9 cellular contexts compared by ENCODE assay signal in genomic region chr6:32805404-32805803, GRCh38. TPM values are rescaled to one million over a fixed set of nuclear protein-coding genes. Genes with fewer than 3 reads are reported as not detected.
DNase-seq lines count a peak whose midpoint lies in the region; ATAC-seq lines count a peak whose summit lies in the region.
"Not testable (repeated sequence)": the region's sequence is repeated elsewhere in the genome, so short reads cannot be mapped to it uniquely, and the experiment has no call there.
"Had no signal": no experiment of that assay in that cellular context is flagged by ENCODE, and none has a peak within 500 bp of the region (broad histone marks: within the 10 kb centered on the region; RNA-seq: fewer than 3 reads in every experiment).

No MANE protein-coding gene starts in this region.

- POLR2A ChIA-PET in activated CD4-positive, alpha-beta T cell treated with anti-CD3 and anti-CD28 coated beads for 36 hours (lab: Charles Lee) = not testable (repeated sequence)

- intact Hi-C loops in activated CD4-positive, alpha-beta T cell treated with anti-CD3 and anti-CD28 coated beads for 36 hours (cut with DNase I, micrococcal nuclease); activated CD4-positive, alpha-beta T cell treated with anti-CD3 and anti-CD28 coated beads, Interleukin-2, amount 10 ng/mL, durations not matched to agents 24 days and 14 days (cut with micrococcal nuclease): not testable (repeated sequence)

- not testable (repeated sequence) for H3K27ac Mint-ChIP-seq in activated CD4-positive, alpha-beta T cell treated with anti-CD3 and anti-CD28 coated beads for 36 hours; activated CD4-positive, alpha-beta T cell treated with anti-CD3 and anti-CD28 coated beads, Interleukin-2, amount 10 ng/mL, durations not matched to agents 24 days and 14 days
- peak overlapping the region; percentile 15 for H3K27ac Mint-ChIP-seq in activated naive CD4-positive, alpha-beta T cell treated with anti-CD3 and anti-CD28 coated beads, Interleukin-2, amount 50 U/mL, for 24 hours

- DNase-seq in activated CD4-positive, alpha-beta T cell treated with anti-CD3 and anti-CD28 coated beads for 36 hours; activated T-cell treated with anti-CD3 and anti-CD28 coated beads, Interleukin-2, amount 50 U/mL, for 4 hours: not testable (repeated sequence)
- peak; percentile 16 for DNase-seq in activated CD4-positive, alpha-beta T cell treated with anti-CD3 and anti-CD28 coated beads, Interleukin-2, amount 10 ng/mL, durations not matched to agents 24 days and 14 days

- peak; percentile 33 for ATAC-seq in activated CD4-positive, alpha-beta T cell treated with anti-CD3 and anti-CD28 coated beads for 36 hours
- peak; percentile 52 to 58 for ATAC-seq in activated T-cell treated with anti-CD3 and anti-CD28 coated beads, Interleukin-2, amount 50 U/mL, for 4 hours

- not testable (repeated sequence) for H3K9me3 Mint-ChIP-seq in activated CD4-positive, alpha-beta T cell treated with anti-CD3 and anti-CD28 coated beads for 36 hours (ENCODE audit: low read depth); activated CD4-positive, alpha-beta T cell treated with anti-CD3 and anti-CD28 coated beads, Interleukin-2, amount 10 ng/mL, durations not matched to agents 24 days and 14 days; activated T-cell treated with anti-CD3 and anti-CD28 coated beads, Interleukin-2, amount 50 U/mL, for 4 hours; activated naive CD4-positive, alpha-beta T cell treated with anti-CD3 and anti-CD28 coated beads, Interleukin-2, amount 50 U/mL, for 24 hours

- not testable (repeated sequence) for H3K4me1 Mint-ChIP-seq in activated CD4-positive, alpha-beta T cell treated with anti-CD3 and anti-CD28 coated beads for 36 hours; activated CD4-positive, alpha-beta T cell treated with anti-CD3 and anti-CD28 coated beads, Interleukin-2, amount 10 ng/mL, durations not matched to agents 24 days and 14 days; activated T-cell treated with anti-CD3 and anti-CD28 coated beads, Interleukin-2, amount 50 U/mL, for 4 hours (ENCODE audit: low read depth); activated naive CD4-positive, alpha-beta T cell treated with anti-CD3 and anti-CD28 coated beads, Interleukin-2, amount 50 U/mL, for 24 hours

- not testable (repeated sequence) for H3K4me3 Mint-ChIP-seq in activated CD4-positive, alpha-beta T cell treated with anti-CD3 and anti-CD28 coated beads for 36 hours; activated CD4-positive, alpha-beta T cell treated with anti-CD3 and anti-CD28 coated beads, Interleukin-2, amount 10 ng/mL, durations not matched to agents 24 days and 14 days; activated T-cell treated with anti-CD3 and anti-CD28 coated beads, Interleukin-2, amount 50 U/mL, for 4 hours; activated naive CD4-positive, alpha-beta T cell treated with anti-CD3 and anti-CD28 coated beads, Interleukin-2, amount 50 U/mL, for 24 hours

- not testable (repeated sequence) for H3K36me3 Mint-ChIP-seq in activated CD4-positive, alpha-beta T cell treated with anti-CD3 and anti-CD28 coated beads for 36 hours (ENCODE audit: low read depth); activated CD4-positive, alpha-beta T cell treated with anti-CD3 and anti-CD28 coated beads, Interleukin-2, amount 10 ng/mL, durations not matched to agents 24 days and 14 days (ENCODE audit: low read depth); activated T-cell treated with anti-CD3 and anti-CD28 coated beads, Interleukin-2, amount 50 U/mL, for 4 hours (ENCODE audit: insufficient read depth); activated naive CD4-positive, alpha-beta T cell treated with anti-CD3 and anti-CD28 coated beads, Interleukin-2, amount 50 U/mL, for 24 hours

- peaks cover 31% of the 10 kb centered on the region for H3K27me3 Mint-ChIP-seq in activated CD4-positive, alpha-beta T cell treated with anti-CD3 and anti-CD28 coated beads for 36 hours
- H3K27me3 Mint-ChIP-seq in activated CD4-positive, alpha-beta T cell treated with anti-CD3 and anti-CD28 coated beads, Interleukin-2, amount 10 ng/mL, durations not matched to agents 24 days and 14 days = peaks cover 51% of the 10 kb centered on the region
- peaks cover 43% of the 10 kb centered on the region for H3K27me3 Mint-ChIP-seq in activated T-cell treated with anti-CD3 and anti-CD28 coated beads, Interleukin-2, amount 50 U/mL, for 4 hours (ENCODE audit: low read depth)
- peaks cover 18% of the 10 kb centered on the region for H3K27me3 Mint-ChIP-seq in activated naive CD4-positive, alpha-beta T cell treated with anti-CD3 and anti-CD28 coated beads, Interleukin-2, amount 50 U/mL, for 24 hours

- CTCF ChIA-PET in activated CD4-positive, alpha-beta T cell treated with anti-CD3 and anti-CD28 coated beads for 36 hours (lab: Charles Lee) = interaction anchor here (0.6 to 3.6 kb wide), 5 partner anchors 12 to 1642 kb away, joined by 3 to 10 read pairs (median 4); partner anchors contain the start of gene HLA-DMB

RNA-seq across cellular contexts. Expression of gene HLA-DOB, which starts 11.4 kb away (rescaled TPM):
- 1 to 10 TPM; 1.5 to 1.6 TPM for total RNA-seq in activated CD4-positive, alpha-beta T cell treated with anti-CD3 and anti-CD28 coated beads for 36 hours
- total RNA-seq in activated CD4-positive, alpha-beta T cell treated with anti-CD3 and anti-CD28 coated beads, Interleukin-2, amount 10 ng/mL, durations not matched to agents 24 days and 14 days = 2.8 and 4.2 TPM in 2 replicates
- total RNA-seq in activated T-cell treated with anti-CD3 and anti-CD28 coated beads, Interleukin-2, amount 50 U/mL, for 4 hours = 1 to 10 TPM in 2 of 3 donors, under 1 TPM in 1; 0.82 to 2.0 (median 1.2) TPM
- total RNA-seq: A172 had no signal

RNA-seq across cellular contexts. Expression of gene TAP2, which starts 33.1 kb away (rescaled TPM):
- 100 to 1,000 TPM in 1 of 2 experiments, 10 to 100 TPM in 1; 96.4 to 150 TPM for total RNA-seq in activated CD4-positive, alpha-beta T cell treated with anti-CD3 and anti-CD28 coated beads for 36 hours
- 152 and 163 TPM in 2 replicates for total RNA-seq in activated CD4-positive, alpha-beta T cell treated with anti-CD3 and anti-CD28 coated beads, Interleukin-2, amount 10 ng/mL, durations not matched to agents 24 days and 14 days
- 100 to 1,000 TPM; 288 to 334 (median 305) TPM for total RNA-seq in activated T-cell treated with anti-CD3 and anti-CD28 coated beads, Interleukin-2, amount 50 U/mL, for 4 hours

RNA-seq across cellular contexts. Expression of gene PSMB8, which starts 38.4 kb away (rescaled TPM):
- 100 to 1,000 TPM; 238 to 338 TPM for total RNA-seq in activated CD4-positive, alpha-beta T cell treated with anti-CD3 and anti-CD28 coated beads for 36 hours
- 342 and 353 TPM in 2 replicates for total RNA-seq in activated CD4-positive, alpha-beta T cell treated with anti-CD3 and anti-CD28 coated beads, Interleukin-2, amount 10 ng/mL, durations not matched to agents 24 days and 14 days
- total RNA-seq in activated T-cell treated with anti-CD3 and anti-CD28 coated beads, Interleukin-2, amount 50 U/mL, for 4 hours = 100 to 1,000 TPM; 327 to 343 (median 337) TPM

RNA-seq across cellular contexts. Expression of gene HLA-DQB2, which starts 42.1 kb away (rescaled TPM):
- total RNA-seq in activated CD4-positive, alpha-beta T cell treated with anti-CD3 and anti-CD28 coated beads for 36 hours = under 1 TPM; 0.61 to 0.69 TPM
- 0.28 and 0.72 TPM in 2 replicates for total RNA-seq in activated CD4-positive, alpha-beta T cell treated with anti-CD3 and anti-CD28 coated beads, Interleukin-2, amount 10 ng/mL, durations not matched to agents 24 days and 14 days
- total RNA-seq in activated T-cell treated with anti-CD3 and anti-CD28 coated beads, Interleukin-2, amount 50 U/mL, for 4 hours = under 1 TPM in 2 of 3 donors, not detected in 1; 0.56 to 0.82 TPM
- total RNA-seq: A172; A673; Caco-2; CD4-positive, alpha-beta memory T cell; Daoy had no signal

RNA-seq across cellular contexts. Expression of gene TAP1, which starts 48.1 kb away (rescaled TPM):
- 100 to 1,000 TPM; 191 to 255 TPM for total RNA-seq in activated CD4-positive, alpha-beta T cell treated with anti-CD3 and anti-CD28 coated beads for 36 hours
- 275 and 283 TPM in 2 replicates for total RNA-seq in activated CD4-positive, alpha-beta T cell treated with anti-CD3 and anti-CD28 coated beads, Interleukin-2, amount 10 ng/mL, durations not matched to agents 24 days and 14 days
- total RNA-seq in activated T-cell treated with anti-CD3 and anti-CD28 coated beads, Interleukin-2, amount 50 U/mL, for 4 hours = 100 to 1,000 TPM; 457 to 505 (median 503) TPM
